In the genomic region with DNA sequence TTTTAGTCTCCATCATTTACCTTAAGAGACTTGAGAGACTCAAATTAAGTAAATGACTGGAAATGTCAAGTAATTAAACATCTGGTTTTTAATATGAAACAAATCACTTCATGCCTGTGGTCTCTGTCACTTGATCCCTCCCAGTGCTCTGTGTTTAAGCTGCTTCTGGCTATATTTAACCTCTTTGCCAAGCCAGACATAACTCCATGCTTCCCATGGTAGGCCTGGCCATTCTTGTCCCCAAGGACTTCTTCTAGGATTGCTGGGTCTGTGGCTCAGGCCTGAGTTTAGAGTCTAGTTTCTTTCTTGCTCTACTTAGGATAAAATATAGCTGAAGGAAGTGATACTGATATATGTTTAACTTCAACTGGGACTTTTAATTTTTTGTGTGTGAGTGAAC, we compare ENCODE assay signal across 19 cellular contexts.
"Had no signal": no experiment of that assay in that cellular context is flagged by ENCODE, and none has a peak within 500 bp of the region (broad histone marks: within the 10 kb centered on the region; RNA-seq: fewer than 3 reads in every experiment).

No MANE protein-coding gene starts in this region.

- H3K9ac ChIP-seq: parathyroid adenoma had no signal

- H3K4me3 ChIP-seq: gastrocnemius medialis, heart left ventricle, right lobe of liver, transverse colon had no signal

- ATAC-seq: activated T-helper 17 cell treated with anti-CD3 and anti-CD28 coated beads, Interleukin-2, amount 50 U/mL, for 72 hours; gastrocnemius medialis; heart left ventricle; left ventricle myocardium superior; right lobe of liver; stimulated activated naive B cell treated with anti-CD40 and anti-IgM and Interleukin-4, amounts not matched to agents 10 μg/mL and 1 μg/mL and 100 μg/mL, for 72 hours; WTC11 had no signal

- H3K36me3 ChIP-seq: gastrocnemius medialis, heart left ventricle, right lobe of liver, transverse colon had no signal

- H3K27ac ChIP-seq: gastrocnemius medialis, heart left ventricle, parathyroid adenoma, right lobe of liver, transverse colon had no signal

- H3K27me3 ChIP-seq: gastrocnemius medialis, heart left ventricle, right lobe of liver, transverse colon had no signal

- DNase-seq: activated T-cell treated with anti-CD3 and anti-CD28 coated beads, Interleukin-2, amount 50 U/mL, for 1 hour; central memory CD4-positive, alpha-beta T cell; effector memory CD4-positive, alpha-beta T cell; gastrocnemius medialis; heart left ventricle; left ventricle myocardium superior; mammary epithelial cell; midbrain; nucleus accumbens; right lobe of liver; small intestine; stimulated activated CD4-positive, alpha-beta T cell treated with anti-CD3 and anti-CD28 coated beads, Interleukin-15, amount 100 ng/mL, for 24 hours; stimulated activated CD8-positive, alpha-beta memory T cell treated with anti-CD3 and anti-CD28 coated beads, Interleukin-4, amount 100 ng/mL, for 48 hours; stimulated activated naive B cell treated with anti-CD40 and anti-IgM and Interleukin-4, amounts not matched to agents 10 μg/mL and 1 μg/mL and 100 μg/mL, for 72 hours; T-helper 9 cell; transverse colon had no signal

- H3K9me3 ChIP-seq: gastrocnemius medialis, heart left ventricle, right lobe of liver, transverse colon had no signal

- H3K4me1 ChIP-seq: gastrocnemius medialis, heart left ventricle, parathyroid adenoma, right lobe of liver, transverse colon had no signal
